ENCODE assay signal across 24 cellular contexts in genomic region chr17:13728751-13729150, GRCh38.
DNase-seq lines count a peak whose midpoint lies in the region; ATAC-seq and TF ChIP-seq lines count a peak whose summit lies in the region.
"Had no signal": no experiment of that assay in that cellular context is flagged by ENCODE, and none has a peak within 500 bp of the region (broad histone marks: within the 10 kb centered on the region; RNA-seq: fewer than 3 reads in every experiment).

No MANE protein-coding gene starts in this region.

- peak overlapping the region; percentile 37 for H3K4me2 ChIP-seq in skeletal muscle satellite cell (ENCODE audit: low read length)
- H3K4me2 ChIP-seq: neural progenitor cell had no signal

- peak; percentile 82 for DNase-seq in EL
- DNase-seq in M059J (ENCODE audit: low read depth) = peak; percentile 81
- DNase-seq in epithelial cell of esophagus (ENCODE audit: low read depth) = peak; percentile 15
- no peak for DNase-seq in epidermal melanocyte (ENCODE audit: insufficient read length, low spot score)
- DNase-seq in putamen (ENCODE audit: low spot score) = no peak
- DNase-seq: activated CD4-positive, alpha-beta T cell treated with anti-CD3 and anti-CD28 coated beads for 1 hour; activated CD8-positive, alpha-beta T cell treated with anti-CD3 and anti-CD28 coated beads, Interleukin-2, amount 10 ng/mL, durations not matched to agents 7 days and 5 days; activated naive CD4-positive, alpha-beta T cell; DMS79; gastrocnemius medialis; islet precursor cell; MM.1S; NCI-H1436 treated with DMSO at 0.1 percent for 48 hours; NCI-H510A; NK-92 treated with Interleukin-12 subunit alpha and Interleukin-12 subunit beta, amount 100 ng/mL, for 24 hours; RPMI8226; stimulated activated CD4-positive, alpha-beta T cell treated with anti-CD3 and anti-CD28 coated beads, Interleukin-2, amount 100 ng/mL, for 24 hours; T-helper 9 cell had no signal

- peaks cover 41% of the 10 kb centered on the region for H3K4me1 ChIP-seq in skeletal muscle satellite cell (ENCODE audit: control insufficient read depth, insufficient read depth, low read length)
- H3K4me1 ChIP-seq: gastrocnemius medialis, neural progenitor cell had no signal

- H3K9me3 ChIP-seq in skeletal muscle satellite cell (replicated peaks; ENCODE audit: low read length) = no peaks in the 10 kb centered on the region
- H3K9me3 ChIP-seq: gastrocnemius medialis, thoracic aorta had no signal

- no peak overlapping the region for H3K4me3 ChIP-seq in epithelial cell of esophagus (ENCODE audit: low read length)
- no peak overlapping the region for H3K4me3 ChIP-seq in skeletal muscle satellite cell (ENCODE audit: low read length)
- H3K4me3 ChIP-seq: gastrocnemius medialis, neural progenitor cell, skin epidermis, thoracic aorta had no signal

- no peaks in the 10 kb centered on the region for H3K27me3 ChIP-seq in skeletal muscle satellite cell (ENCODE audit: control insufficient read depth, insufficient read depth, low read length)
- H3K27me3 ChIP-seq: neural progenitor cell had no signal

- TF ChIP-seq CTCF in epithelial cell of esophagus (IDR thresholded peaks at IDR 0.05; ENCODE audit: insufficient read depth, low read depth, low read length, missing control alignments) = no peak

- H3K36me3 ChIP-seq in skeletal muscle satellite cell (ENCODE audit: insufficient read depth, low read length) = no peaks in the 10 kb centered on the region
- H3K36me3 ChIP-seq: gastrocnemius medialis, neural progenitor cell, thoracic aorta had no signal

- ATAC-seq in HG03135 (IDR thresholded peaks at IDR 0.05; ENCODE audit: unreplicated experiment) = no peak
- ATAC-seq: activated CD8-positive, alpha-beta T cell treated with anti-CD3 and anti-CD28 coated beads, Interleukin-2, amount 10 ng/mL, durations not matched to agents 7 days and 5 days; gastrocnemius medialis; stimulated activated memory B cell treated with anti-CD40 and anti-IgM and Interleukin-4, amounts not matched to agents 10 μg/mL and 1 μg/mL and 100 μg/mL, for 72 hours had no signal

- H3K9ac ChIP-seq in skeletal muscle satellite cell (ENCODE audit: low read depth, low read length) = peak overlapping the region; percentile 35
- H3K9ac ChIP-seq: neural progenitor cell had no signal

Comparison
In these comparisons a context has a peak if more than half of its experiments do, and no peak if none do; other contexts are left out.
1. DNase-seq: peak in EL (single experiment), M059J (single experiment) and epithelial cell of esophagus (single experiment); none in epidermal melanocyte (single experiment) and putamen (single experiment).